8 cellular contexts compared by ENCODE assay signal in genomic region chr1:32273389-32274208, GRCh38. TPM values are rescaled to one million over a fixed set of nuclear protein-coding genes. Genes with fewer than 3 reads are reported as not detected.
DNase-seq lines count a peak whose midpoint lies in the region; ATAC-seq and TF ChIP-seq lines count a peak whose summit lies in the region.

No MANE protein-coding gene starts in this region.

- H3K4me3 ChIP-seq in NT2/D1 (ENCODE audit: insufficient read length, low read depth) = no peak overlapping the region

- peak overlapping the region; percentile 90 to 91 for H3K27ac Mint-ChIP-seq in natural killer cell

- H3K4me3 Mint-ChIP-seq in natural killer cell = peak overlapping the region; percentile 68

- peaks cover 32 to 49% of the 10 kb centered on the region in 2 donors for H3K4me1 Mint-ChIP-seq in natural killer cell

- no peaks in the 10 kb centered on the region for H3K9me3 Mint-ChIP-seq in natural killer cell

- H3K9me3 ChIP-seq in NT2/D1 (ENCODE audit: insufficient read depth, low read length) = no peaks in the 10 kb centered on the region

- no peaks in the 10 kb centered on the region for H3K36me3 ChIP-seq in NT2/D1 (ENCODE audit: insufficient read depth, insufficient read length, low read length)

- no peak for TF ChIP-seq CTCF in natural killer cell (IDR thresholded peaks at IDR 0.05)

- H3K4me1 ChIP-seq in NT2/D1 (ENCODE audit: insufficient read depth, insufficient read length) = peaks cover 27% of the 10 kb centered on the region

- peak overlapping the region; percentile 12 for H3K9ac ChIP-seq in NT2/D1 (ENCODE audit: insufficient read length, low read depth)

- intact Hi-C loops in natural killer cell (cut with micrococcal nuclease) = no loop called here

- H3K27me3 ChIP-seq in NT2/D1 (ENCODE audit: insufficient read depth, insufficient read length) = no peaks in the 10 kb centered on the region

- DNase-seq in NT2/D1 (ENCODE audit: low read depth, low spot score) (peak; percentile 78), natural killer cell (peak; percentile 43), occipital lobe (lab: John Stamatoyannopoulos, UW) (no peak), SIG-M5 (lab: John Stamatoyannopoulos, UW) (no peak)
- DNase-seq in activated T-helper 9 cell treated with anti-CD3 and anti-CD28 coated beads, Interleukin-2, amount 50 U/mL, for 16 hours (ENCODE audit: low read depth) = peak; percentile 72

- peak; percentile 45 for ATAC-seq in GM18907 (IDR thresholded peaks at IDR 0.05; ENCODE audit: unreplicated experiment)
- peak; percentile 62 to 81 (median 80) for ATAC-seq in natural killer cell
- ATAC-seq in HG03039 (IDR thresholded peaks at IDR 0.05; ENCODE audit: unreplicated experiment) = no peak
- ATAC-seq in GM21723 (IDR thresholded peaks at IDR 0.05; ENCODE audit: unreplicated experiment) = no peak

- H3K27me3 Mint-ChIP-seq in natural killer cell (ENCODE audit: low read depth in 2 of 2) = no peaks in the 10 kb centered on the region

- H3K36me3 Mint-ChIP-seq in natural killer cell = peaks cover under 1% of the 10 kb centered on the region

RNA-seq across cellular contexts. Expression of gene HDAC1, which starts 18.3 kb away (rescaled TPM):
- total RNA-seq in natural killer cell (100 to 1,000 TPM; 110 to 133 (median 125) TPM), occipital lobe (19.8 TPM)

RNA-seq across cellular contexts. Expression of gene LCK, which starts 22.5 kb away (rescaled TPM):
- 100 to 1,000 TPM; 180 to 227 (median 215) TPM for total RNA-seq in natural killer cell
- total RNA-seq in occipital lobe = not detected

RNA-seq across cellular contexts. Expression of gene FAM167B, which starts 26.6 kb away (rescaled TPM):
- total RNA-seq in natural killer cell = 1 to 10 TPM in 1 of 3 donors, under 1 TPM in 2; 0.54 to 1.3 (median 0.80) TPM
- 2.0 TPM for total RNA-seq in occipital lobe

RNA-seq across cellular contexts. Expression of gene EIF3I, which starts 51.4 kb away (rescaled TPM):
- total RNA-seq in natural killer cell (100 to 1,000 TPM; 107 to 126 (median 110) TPM), occipital lobe (79.7 TPM)

RNA-seq across cellular contexts. Expression of gene TMEM234, which starts 51.4 kb away (rescaled TPM):
- total RNA-seq in natural killer cell = 10 to 100 TPM; 22.2 to 27.1 (median 24.7) TPM
- total RNA-seq in occipital lobe = 9.8 TPM

Comparison
In these comparisons a context has a peak if more than half of its experiments do, and no peak if none do; other contexts are left out.
1. ATAC-seq: peak in GM18907 (single experiment) and natural killer cell (3 of 3); none in HG03039 (single experiment) and GM21723 (single experiment).
2. DNase-seq: peak in NT2/D1 (single experiment), activated T-helper 9 cell treated with anti-CD3 and anti-CD28 coated beads, Interleukin-2, amount 50 U/mL, for 16 hours (single experiment) and natural killer cell (single experiment); none in occipital lobe (single experiment) and SIG-M5 (single experiment).
3. RNA of gene LCK, which starts 22.5 kb away (total RNA-seq): 180 to 227 TPM in natural killer cell; not detected in occipital lobe (single experiment); every median in the first group is over 100 times any median in the second.